ENCODE assay signal across 8 cellular contexts in the genomic region with DNA sequence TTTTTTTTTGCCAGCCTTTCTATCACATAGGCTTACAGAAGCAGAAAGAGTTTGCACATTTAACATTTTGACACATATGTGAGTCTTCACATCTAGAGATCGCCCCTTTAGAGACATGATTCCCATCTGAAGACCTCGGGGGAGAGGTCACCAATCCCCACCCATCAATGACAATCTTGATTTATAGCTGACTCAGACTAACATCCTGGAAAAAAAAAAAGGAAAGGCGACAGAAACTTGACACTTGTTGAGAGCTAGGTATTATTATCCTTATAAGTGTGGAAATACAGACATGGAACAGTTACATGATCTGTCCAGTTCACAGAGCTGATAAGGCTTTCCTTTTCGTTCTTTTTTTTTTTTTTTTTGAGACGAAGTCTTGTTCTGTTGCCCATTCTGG.
"Had no signal": no experiment of that assay in that cellular context is flagged by ENCODE, and none has a peak within 500 bp of the region (broad histone marks: within the 10 kb centered on the region; RNA-seq: fewer than 3 reads in every experiment).

No MANE protein-coding gene starts in this region.

- FAIRE-seq: G401.6, GM12878, GM12891, GM12892, GM18507, GM19239 had no signal

- DNase-seq: GDM1, GF-D8 had no signal

- ATAC-seq: GM12878 had no signal

- H3K4me3 ChIP-seq: GM12878 had no signal
